24 cellular contexts compared by ENCODE assay signal in the genomic region with DNA sequence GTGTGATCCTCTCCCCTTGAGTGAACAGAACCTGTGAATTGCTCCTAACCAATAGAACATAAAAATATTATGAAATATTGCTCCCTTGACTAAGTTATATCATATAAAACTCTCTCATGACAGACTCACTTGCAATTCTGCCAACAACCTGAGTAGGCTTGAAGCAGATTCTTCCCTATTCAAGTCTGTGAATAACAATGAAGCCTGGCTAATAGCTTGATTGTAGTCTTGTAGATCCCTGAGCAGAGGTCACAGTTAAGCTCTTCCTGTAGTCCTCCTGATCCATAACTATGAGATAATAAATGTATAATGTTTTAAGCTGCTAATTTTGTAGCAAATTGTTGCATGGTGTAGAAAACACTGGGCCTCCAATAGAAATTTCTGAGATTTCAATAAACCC.
"Had no signal": no experiment of that assay in that cellular context is flagged by ENCODE, and none has a peak within 500 bp of the region (broad histone marks: within the 10 kb centered on the region; RNA-seq: fewer than 3 reads in every experiment).

No MANE protein-coding gene starts in this region.

- H3K27ac Mint-ChIP-seq: dendritic cell treated with granulocyte-macrophage colony-stimulating factor and Interleukin-4, amounts not matched to agents 40 ng/mL and 50 ng/mL, for 4 days; effector memory CD8-positive, alpha-beta T cell; endodermal cell had no signal

- ATAC-seq: effector memory CD8-positive, alpha-beta T cell; esophagus mucosa; foreskin keratinocyte; gastrocnemius medialis; heart left ventricle; heart right ventricle had no signal

- H3K27ac ChIP-seq: colonic mucosa, coronary artery, dorsolateral prefrontal cortex, epithelial cell of prostate, esophagus muscularis mucosa, esophagus squamous epithelium, foreskin keratinocyte, gastrocnemius medialis, heart left ventricle, heart right ventricle had no signal

- H3K4me3 ChIP-seq: colonic mucosa, coronary artery, dorsolateral prefrontal cortex, esophagus muscularis mucosa, esophagus squamous epithelium, gastrocnemius medialis, heart left ventricle, heart right ventricle had no signal

- H3K9me3 Mint-ChIP-seq: dendritic cell treated with granulocyte-macrophage colony-stimulating factor and Interleukin-4, amounts not matched to agents 40 ng/mL and 50 ng/mL, for 4 days; endodermal cell had no signal

- H3K4me1 Mint-ChIP-seq: endodermal cell had no signal

- DNase-seq: colonic mucosa; cortex of kidney; dermis blood vessel endothelial cell; dorsolateral prefrontal cortex; effector CD4-positive, alpha-beta T cell; effector CD8-positive, alpha-beta T cell; effector memory CD4-positive, alpha-beta T cell; effector memory CD8-positive, alpha-beta T cell; endodermal cell; erythroblast; esophagus squamous epithelium; foreskin fibroblast; foreskin keratinocyte; foreskin melanocyte; gastrocnemius medialis; glutamatergic neuron; head of caudate nucleus; heart left ventricle; heart right ventricle had no signal

- H3K4me3 Mint-ChIP-seq: dendritic cell treated with granulocyte-macrophage colony-stimulating factor and Interleukin-4, amounts not matched to agents 40 ng/mL and 50 ng/mL, for 4 days; effector memory CD8-positive, alpha-beta T cell; endodermal cell had no signal

- H3K27me3 Mint-ChIP-seq: dendritic cell treated with granulocyte-macrophage colony-stimulating factor and Interleukin-4, amounts not matched to agents 40 ng/mL and 50 ng/mL, for 4 days; effector memory CD8-positive, alpha-beta T cell had no signal

- H3K36me3 ChIP-seq: colonic mucosa, esophagus muscularis mucosa, esophagus squamous epithelium, gastrocnemius medialis, heart left ventricle, heart right ventricle had no signal

- H3K4me1 ChIP-seq: colonic mucosa, esophagus muscularis mucosa, esophagus squamous epithelium, foreskin keratinocyte, gastrocnemius medialis, heart left ventricle, heart right ventricle had no signal

- H3K9me3 ChIP-seq: colonic mucosa, esophagus muscularis mucosa, esophagus squamous epithelium, gastrocnemius medialis, heart left ventricle, heart right ventricle had no signal

- H3K27me3 ChIP-seq: colonic mucosa, esophagus muscularis mucosa, esophagus squamous epithelium, foreskin keratinocyte, gastrocnemius medialis, heart left ventricle, heart right ventricle had no signal
